Comparison of ENCODE assay signal across 23 cellular contexts in the genomic region with DNA sequence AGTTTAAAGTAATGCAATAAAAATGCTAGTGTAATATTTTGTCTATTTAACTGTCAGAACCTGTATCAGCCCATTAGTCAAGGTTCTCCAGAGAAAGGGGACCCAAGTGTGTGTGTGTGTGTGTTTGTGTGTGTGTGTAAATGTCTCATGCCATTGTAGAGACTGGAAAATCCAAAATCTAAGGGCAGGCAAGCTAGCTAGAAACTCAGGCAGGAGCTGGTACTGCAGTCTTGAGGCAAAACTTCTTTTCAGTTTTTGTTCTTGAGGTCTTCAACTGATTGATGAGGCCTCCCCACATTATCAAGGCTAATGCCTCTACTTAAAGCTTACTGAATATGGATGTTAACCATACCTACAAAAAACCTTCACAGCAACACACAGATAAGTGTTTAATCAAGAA.
DNase-seq lines count a peak whose midpoint lies in the region; FAIRE-seq and TF ChIP-seq lines count a peak whose summit lies in the region.
"Had no signal": no experiment of that assay in that cellular context is flagged by ENCODE, and none has a peak within 500 bp of the region (broad histone marks: within the 10 kb centered on the region; RNA-seq: fewer than 3 reads in every experiment).

No MANE protein-coding gene starts in this region.

- H2BK12ac ChIP-seq in H9 (ENCODE audit: insufficient read length, low read depth, low read length), result no peak overlapping the region

- H4K8ac ChIP-seq in H9 (replicated peaks; ENCODE audit: insufficient read length, low read depth, low read length) (no peak overlapping the region), mesendoderm (ENCODE audit: low read depth, low read length) (no peak overlapping the region)

- H2BK20ac ChIP-seq in H9 (ENCODE audit: low read depth, low read length, poor library complexity, severe bottlenecking), result no peak overlapping the region

- H3K4me3 ChIP-seq in AG09309 (ENCODE audit: control insufficient read depth, low read depth, low read length) (no peak overlapping the region), bronchial epithelial cell (ENCODE audit: low read depth, low read length) (no peak overlapping the region), mesendoderm (ENCODE audit: low read length) (no peak overlapping the region)
- H3K4me3 ChIP-seq: adrenal gland, GM12878, left ventricle myocardium inferior had no signal

- H2BK5ac ChIP-seq in H9 (ENCODE audit: insufficient read length, low read length) (no peak overlapping the region), mesendoderm (ENCODE audit: low read length) (no peak overlapping the region)

- intact Hi-C loops in MCF 10A (cut with micrococcal nuclease), result loop anchor here (10.0 kb wide), 1 partner anchor 124 kb away; the partner anchor contains the start of gene PRKD1

- no peak overlapping the region for H2AK5ac ChIP-seq in H9 (ENCODE audit: insufficient read length, low read length)
- H2AK5ac ChIP-seq in mesendoderm (ENCODE audit: low read length), result no peak overlapping the region

- H3K4me1 ChIP-seq in H9 (ENCODE audit: insufficient read depth, low read length) (peaks cover 1% of the 10 kb centered on the region), mesendoderm (ENCODE audit: control insufficient read depth, low read depth, low read length) (peaks cover 8% of the 10 kb centered on the region)

- CTCF ChIA-PET in MCF 10A (lab: Yijun Ruan, JAX), result interaction anchor here (0.5 to 1.1 kb wide), 3 partner anchors 18 to 253 kb away, joined by 3 to 4 read pairs (median 3); no protein-coding TSS in a partner anchor

- H3K79me1 ChIP-seq in H9 (ENCODE audit: insufficient read depth, low read depth, low read length, poor library complexity, severe bottlenecking), result no peaks in the 10 kb centered on the region
- H3K79me1 ChIP-seq in mesendoderm (ENCODE audit: low read length), result peaks cover 8% of the 10 kb centered on the region

- no peak overlapping the region for H4K5ac ChIP-seq in H9 (ENCODE audit: insufficient read length, low read depth, low read length)
- H4K5ac ChIP-seq in mesendoderm (ENCODE audit: low read length), result no peak overlapping the region

- H3K79me2 ChIP-seq in H9 (ENCODE audit: insufficient read depth, low read length), result no peaks in the 10 kb centered on the region
- H3K79me2 ChIP-seq in mesendoderm (ENCODE audit: control insufficient read depth, insufficient read depth, low read length), result no peaks in the 10 kb centered on the region

- POLR2A ChIA-PET in MCF 10A (lab: Yijun Ruan, JAX), result no interaction called here

- H2AFZ ChIP-seq in H9 (ENCODE audit: low read length), result no peak overlapping the region

- H3K36me3 Mint-ChIP-seq in H9 (ENCODE audit: insufficient read depth in 1 of 3, low read depth in 3 of 3) (no peaks in the 10 kb centered on the region), MCF 10A (ENCODE audit: insufficient read depth, unreplicated experiment) (peaks cover 5% of the 10 kb centered on the region)
- H3K36me3 Mint-ChIP-seq: activated CD4-positive, alpha-beta memory T cell treated with anti-CD3 and anti-CD28 coated beads for 36 hours; CD4-positive, CD25-positive, alpha-beta regulatory T cell had no signal

- FAIRE-seq in bronchial epithelial cell (lab: Jason Lieb, UNC), result no peak
- FAIRE-seq in HTR-8/SVneo (lab: Jason Lieb, UNC), result no peak
- FAIRE-seq: frontal cortex, GM12878 had no signal

- H3K4ac ChIP-seq in H9 (ENCODE audit: low read depth, low read length), result no peak overlapping the region
- H3K4ac ChIP-seq in mesendoderm (ENCODE audit: low read depth, low read length), result no peak overlapping the region

- no peak overlapping the region for H3T11ph ChIP-seq in H9 (ENCODE audit: low read length)

- H3K4me1 Mint-ChIP-seq in H9 (peaks cover 21 to 23% of the 10 kb centered on the region in 2 experiments), MCF 10A (ENCODE audit: insufficient read depth, unreplicated experiment) (peaks cover 11% of the 10 kb centered on the region)
- H3K4me1 Mint-ChIP-seq: CD4-positive, CD25-positive, alpha-beta regulatory T cell had no signal

- H3K27ac Mint-ChIP-seq in H9 (no peak overlapping the region), MCF 10A (ENCODE audit: low read depth, unreplicated experiment) (no peak overlapping the region)
- H3K27ac Mint-ChIP-seq: activated CD4-positive, alpha-beta memory T cell treated with anti-CD3 and anti-CD28 coated beads for 36 hours; CD4-positive, CD25-positive, alpha-beta regulatory T cell; nephron; T-helper 2 cell treated with Interferon-gamma antibody and Interleukin-4, amounts not matched to agents 5 μg/mL and 100 μg/mL, for 36 hours had no signal

- DNase-seq in AG09309 (ENCODE audit: low read depth) (no peak), H9 (no peak), bronchial epithelial cell (ENCODE audit: low read depth) (no peak), mesendoderm (peak; percentile 41), MCF 10A (ENCODE audit: unreplicated experiment) (no peak), ACHN (no peak), HTR-8/SVneo (ENCODE audit: insufficient read length, low spot score) (no peak)
- no peak for DNase-seq in activated CD8-positive, alpha-beta memory T cell treated with anti-CD3 and anti-CD28 coated beads, Interleukin-2, amount 50 U/mL, for 48 hours
- DNase-seq: activated CD4-positive, alpha-beta memory T cell treated with anti-CD3 and anti-CD28 coated beads for 36 hours; adrenal gland; CD4-positive, CD25-positive, alpha-beta regulatory T cell; hippocampal formation; IMR-90; left ventricle myocardium inferior; NCI-H1417 treated with DMSO at 0.1 percent for 48 hours; NCI-H2107; NCI-H510A treated with DMSO at 0.1 percent for 48 hours; stimulated activated CD4-positive, alpha-beta T cell treated with anti-CD3 and anti-CD28 coated beads, Interleukin-2, amount 100 ng/mL, for 48 hours; stimulated activated naive CD4-positive, alpha-beta T cell treated with Interleukin-2 at 50 U/mL for 16 hours had no signal

- no peaks in the 10 kb centered on the region for H3K23me2 ChIP-seq in H9 (ENCODE audit: insufficient read length, low read depth, low read length, poor library complexity, severe bottlenecking)

- in situ Hi-C loops in ACHN (cut with HindIII; ENCODE audit: low pct_ligation_motif_present, low pct_unique_long_range_greater_than_20kb, low sequenced_read_pairs), result no loop called here

- H3K27me3 Mint-ChIP-seq in H9 (ENCODE audit: low read depth), result no peaks in the 10 kb centered on the region
- H3K27me3 Mint-ChIP-seq in MCF 10A (ENCODE audit: insufficient read depth, unreplicated experiment), result no peaks in the 10 kb centered on the region
- H3K27me3 Mint-ChIP-seq: activated CD4-positive, alpha-beta memory T cell treated with anti-CD3 and anti-CD28 coated beads for 36 hours; CD4-positive, CD25-positive, alpha-beta regulatory T cell had no signal

- BruUV-seq in MCF 10A (replicated peaks; lab: Mats Ljungman, UMichigan), result no TSS peak

- H3K9ac ChIP-seq in H9 (ENCODE audit: extremely low read depth, insufficient read length, low read length) (no peak overlapping the region), mesendoderm (ENCODE audit: low read length) (no peak overlapping the region)

- no peak overlapping the region for H3K27ac ChIP-seq in H9 (ENCODE audit: insufficient read length, low read depth, low read length)
- no peak overlapping the region for H3K27ac ChIP-seq in mesendoderm (ENCODE audit: low read depth, low read length)
- H3K27ac ChIP-seq: adrenal gland, left ventricle myocardium inferior had no signal

- H4K91ac ChIP-seq in H9 (ENCODE audit: insufficient read length, low read depth, low read length), result no peak overlapping the region

- H3K27me3 ChIP-seq in H9 (ENCODE audit: insufficient read depth, low read length) (no peaks in the 10 kb centered on the region), bronchial epithelial cell (ENCODE audit: control insufficient read depth, insufficient read depth, low read length) (no peaks in the 10 kb centered on the region), mesendoderm (ENCODE audit: insufficient read depth, low read length, poor library complexity) (no peaks in the 10 kb centered on the region)
- H3K27me3 ChIP-seq: adrenal gland had no signal

- H3K36me3 ChIP-seq in bronchial epithelial cell (ENCODE audit: control insufficient read depth, insufficient read depth, low read length) (no peaks in the 10 kb centered on the region), mesendoderm (ENCODE audit: control insufficient read depth, insufficient read depth, low read length) (no peaks in the 10 kb centered on the region)
- H3K36me3 ChIP-seq: adrenal gland, left ventricle myocardium inferior had no signal

- no peak overlapping the region for H3K56ac ChIP-seq in H9 (ENCODE audit: insufficient read length, low read depth, low read length)
- H3K56ac ChIP-seq in mesendoderm (ENCODE audit: low read length), result no peak overlapping the region

- peak; percentile 7 for TF ChIP-seq CTCF in AG09309 (IDR thresholded peaks at IDR 0.05; ENCODE audit: control insufficient read depth, insufficient read depth, low read depth, low read length, missing control alignments)
- peak; percentile 34; the same call in 2 of the 3 replicates for TF ChIP-seq CTCF in H9 (conservative IDR thresholded peaks at IDR 0.05)
- peak; percentile 20 for TF ChIP-seq CTCF in bronchial epithelial cell (IDR thresholded peaks at IDR 0.05; ENCODE audit: insufficient read depth, low read length, severe bottlenecking)
- no peak for TF ChIP-seq CTCF in MCF 10A (IDR thresholded peaks at IDR 0.05; ENCODE audit: unreplicated experiment)

- H3K9me3 ChIP-seq in H9 (ENCODE audit: control insufficient read depth, low read depth, low read length), result no peaks in the 10 kb centered on the region
- H3K9me3 ChIP-seq: adrenal gland, left ventricle myocardium inferior had no signal

- no peaks in the 10 kb centered on the region for H4K20me1 ChIP-seq in H9 (ENCODE audit: control insufficient read depth, insufficient read depth, insufficient read length)

- no peak overlapping the region for H3K4me2 ChIP-seq in H9 (ENCODE audit: insufficient read depth, insufficient read length, low read length)
- no peak overlapping the region for H3K4me2 ChIP-seq in mesendoderm (ENCODE audit: low read length)

- H3K18ac ChIP-seq in H9 (ENCODE audit: insufficient read length, low read depth, low read length) (no peak overlapping the region), mesendoderm (ENCODE audit: low read length) (no peak overlapping the region)

- H2BK120ac ChIP-seq in H9 (ENCODE audit: low read depth, low read length, poor library complexity, severe bottlenecking) (no peak overlapping the region), mesendoderm (ENCODE audit: low read depth, low read length) (no peak overlapping the region)

- H3K9me3 Mint-ChIP-seq in H9 (no peaks in the 10 kb centered on the region), MCF 10A (ENCODE audit: unreplicated experiment) (no peaks in the 10 kb centered on the region)
- H3K9me3 Mint-ChIP-seq: nephron had no signal

- H3K4me3 Mint-ChIP-seq in H9, result no peak overlapping the region
- no peak overlapping the region for H3K4me3 Mint-ChIP-seq in MCF 10A (ENCODE audit: unreplicated experiment)
- H3K4me3 Mint-ChIP-seq: activated CD4-positive, alpha-beta memory T cell treated with anti-CD3 and anti-CD28 coated beads for 36 hours; CD4-positive, CD25-positive, alpha-beta regulatory T cell; nephron; T-helper 2 cell treated with Interferon-gamma antibody and Interleukin-4, amounts not matched to agents 5 μg/mL and 100 μg/mL, for 36 hours had no signal

- H3K23ac ChIP-seq in H9 (ENCODE audit: insufficient read length, low read depth, low read length), result no peak overlapping the region
- no peak overlapping the region for H3K23ac ChIP-seq in mesendoderm (ENCODE audit: low read length)

- no peak overlapping the region for H2BK15ac ChIP-seq in H9 (ENCODE audit: low read depth, low read length)
- no peak overlapping the region for H2BK15ac ChIP-seq in mesendoderm (replicated peaks; ENCODE audit: low read depth)

- no peak overlapping the region for H3K14ac ChIP-seq in H9 (ENCODE audit: insufficient read depth, low read length)
